ENCODE assay signal across 8 cellular contexts in the genomic region with DNA sequence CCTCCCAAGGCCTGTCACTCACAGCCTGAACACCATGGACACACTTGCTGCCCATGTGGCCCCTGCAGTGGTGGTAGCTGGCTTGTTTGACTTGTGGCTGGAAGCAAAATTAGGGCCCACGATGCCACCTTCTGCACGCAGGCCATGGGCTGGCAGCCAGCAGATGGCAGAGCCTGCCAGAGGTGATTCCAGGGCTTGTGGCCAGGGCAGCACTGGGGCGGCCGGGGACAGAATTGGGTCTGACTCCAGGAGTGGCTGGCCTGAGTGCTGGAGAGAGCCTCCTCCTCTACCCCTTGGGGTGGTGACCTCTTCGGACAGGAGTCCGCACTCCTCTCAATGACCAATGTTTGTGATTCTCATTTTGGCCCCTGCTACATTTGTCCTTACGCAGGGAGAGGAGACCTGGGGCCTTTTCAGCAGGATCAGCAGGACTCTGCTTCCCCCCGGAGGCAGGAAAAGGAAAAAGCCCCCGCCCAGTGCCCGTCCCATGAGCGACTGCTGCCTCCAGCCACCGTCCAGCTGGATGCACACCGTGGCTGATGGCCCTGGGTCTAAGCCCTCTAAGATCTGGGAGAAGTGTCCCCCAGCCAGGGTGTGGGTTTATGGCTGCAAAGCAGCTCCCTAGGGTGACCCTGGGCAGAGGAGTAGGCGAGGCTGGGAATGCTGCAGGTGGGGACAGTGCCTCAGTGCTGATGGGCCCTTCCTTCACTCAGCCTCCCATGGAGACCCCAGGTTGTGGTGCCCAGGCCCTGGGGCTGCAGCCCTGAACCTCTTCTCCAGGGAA.
A peak's percentile ranks its signal among the peaks of the same experiment; 100 is the strongest.
DNase-seq lines count a peak whose midpoint lies in the region; ATAC-seq and TF ChIP-seq lines count a peak whose summit lies in the region.

No MANE protein-coding gene starts in this region.

- peaks cover 78% of the 10 kb centered on the region for H3K4me1 Mint-ChIP-seq in stimulated activated effector memory CD8-positive, alpha-beta T cell treated with anti-CD3 and anti-CD28 coated beads, Interleukin-12 subunit alpha, Interleukin-12 subunit beta, amount 100 ng/mL, for 72 hours

- no peaks in the 10 kb centered on the region for H3K27me3 ChIP-seq in brain microvascular endothelial cell (replicated peaks)

- TF ChIP-seq CTCF in GM10266 (IDR thresholded peaks at IDR 0.05; ENCODE audit: control insufficient read depth, insufficient read depth, low read depth, missing control alignments) = peak; percentile 58
- TF ChIP-seq CTCF in brain microvascular endothelial cell (IDR thresholded peaks at IDR 0.05; ENCODE audit: low read depth, low read length, missing control alignments) = peak; percentile 81

- no peak for ATAC-seq in stimulated activated effector memory CD8-positive, alpha-beta T cell treated with anti-CD3 and anti-CD28 coated beads, Interleukin-12 subunit alpha, Interleukin-12 subunit beta, amount 100 ng/mL, for 72 hours
- ATAC-seq in HG02571 (IDR thresholded peaks at IDR 0.05; ENCODE audit: unreplicated experiment) (no peak), HG03159 (IDR thresholded peaks at IDR 0.05; ENCODE audit: unreplicated experiment) (no peak)

- in situ Hi-C loops in brain microvascular endothelial cell (cut with HindIII; ENCODE audit: low pct_ligation_motif_present, low sequenced_read_pairs) = no loop called here

- H3K9me3 Mint-ChIP-seq in stimulated activated effector memory CD8-positive, alpha-beta T cell treated with anti-CD3 and anti-CD28 coated beads, Interleukin-12 subunit alpha, Interleukin-12 subunit beta, amount 100 ng/mL, for 72 hours = no peaks in the 10 kb centered on the region

- H3K36me3 Mint-ChIP-seq in stimulated activated effector memory CD8-positive, alpha-beta T cell treated with anti-CD3 and anti-CD28 coated beads, Interleukin-12 subunit alpha, Interleukin-12 subunit beta, amount 100 ng/mL, for 72 hours = peaks cover 61% of the 10 kb centered on the region

- peak overlapping the region; percentile 96 for H3K27ac Mint-ChIP-seq in stimulated activated effector memory CD8-positive, alpha-beta T cell treated with anti-CD3 and anti-CD28 coated beads, Interleukin-12 subunit alpha, Interleukin-12 subunit beta, amount 100 ng/mL, for 72 hours

- DNase-seq in AG08395 (ENCODE audit: low spot score) = peak; percentile 69
- no peak for DNase-seq in GM10266 (ENCODE audit: extremely low spot score)
- peak; percentile 39 for DNase-seq in NOMO-1 treated with DMSO at 0.1 percent for 48 hours (lab: John Stamatoyannopoulos, UW; ENCODE audit: unreplicated experiment)
- peak; percentile 52 for DNase-seq in brain microvascular endothelial cell
- peak; percentile 90 for DNase-seq in islet precursor cell
- peak in 1 of 2 donors; percentile 67 for DNase-seq in stimulated activated effector memory CD8-positive, alpha-beta T cell treated with anti-CD3 and anti-CD28 coated beads, Interleukin-12 subunit alpha, Interleukin-12 subunit beta, amount 100 ng/mL, for 72 hours (ENCODE audit: low spot score in 2 of 2)

- H3K27ac ChIP-seq in brain microvascular endothelial cell = peak overlapping the region; percentile 12

- peak overlapping the region; percentile 88 for H3K4me3 Mint-ChIP-seq in stimulated activated effector memory CD8-positive, alpha-beta T cell treated with anti-CD3 and anti-CD28 coated beads, Interleukin-12 subunit alpha, Interleukin-12 subunit beta, amount 100 ng/mL, for 72 hours

- no peaks in the 10 kb centered on the region for H3K36me3 ChIP-seq in brain microvascular endothelial cell (replicated peaks)

- no peak overlapping the region for H3K4me3 ChIP-seq in brain microvascular endothelial cell (ENCODE audit: low read depth, low read length)
